ENCODE assay signal across 15 cellular contexts in the genomic region with DNA sequence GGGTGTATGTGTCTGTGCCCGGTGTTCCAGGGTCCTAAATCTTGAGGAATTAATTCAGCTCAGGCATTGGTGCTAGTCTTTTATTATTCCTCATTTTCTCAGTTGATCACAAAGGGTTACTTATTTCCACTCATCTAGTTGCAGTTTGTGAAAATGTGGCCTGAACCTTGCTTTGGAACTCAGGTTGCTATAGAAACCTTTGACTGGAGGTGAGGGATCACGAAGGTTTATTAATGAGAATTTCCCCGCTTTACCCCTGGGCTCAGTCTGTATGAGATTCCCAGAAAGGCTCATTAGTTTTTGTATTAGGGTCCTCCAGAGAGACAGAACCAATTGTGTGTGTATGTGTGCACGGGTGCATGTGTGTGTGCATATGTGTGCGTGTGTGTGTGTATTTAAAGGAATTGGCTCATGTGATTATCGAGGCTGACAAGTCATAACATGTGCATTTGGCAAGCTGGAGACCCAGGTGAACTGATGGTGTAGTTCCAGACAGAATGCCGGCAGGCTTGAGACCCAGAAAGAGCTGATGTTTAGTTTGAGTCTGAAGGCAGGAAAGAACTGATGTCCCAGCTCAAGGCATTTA.
"Had no signal": no experiment of that assay in that cellular context is flagged by ENCODE, and none has a peak within 500 bp of the region (broad histone marks: within the 10 kb centered on the region; RNA-seq: fewer than 3 reads in every experiment).

No MANE protein-coding gene starts in this region.

- H3K4me3 Mint-ChIP-seq: activated CD4-positive, alpha-beta T cell treated with anti-CD3 and anti-CD28 coated beads, Interleukin-2, amount 10 ng/mL, durations not matched to agents 24 days and 14 days; T-helper 17 cell; WTC11 had no signal

- H3K4me1 ChIP-seq: left ventricle myocardium inferior, tibial nerve had no signal

- H3K4me3 ChIP-seq: heart right ventricle, left ventricle myocardium inferior, smooth muscle cell, tibial nerve had no signal

- ATAC-seq: activated naive CD4-positive, alpha-beta T cell treated with anti-CD3 and anti-CD28 coated beads, Interleukin-2, amount 50 U/mL, for 72 hours; heart right ventricle; T-helper 17 cell; WTC11 had no signal

- H3K9me3 ChIP-seq: heart right ventricle, left ventricle myocardium inferior, tibial nerve had no signal

- H3K27ac Mint-ChIP-seq: activated CD4-positive, alpha-beta T cell treated with anti-CD3 and anti-CD28 coated beads, Interleukin-2, amount 10 ng/mL, durations not matched to agents 24 days and 14 days; activated naive CD4-positive, alpha-beta T cell treated with anti-CD3 and anti-CD28 coated beads, Interleukin-2, amount 50 U/mL, for 72 hours; T-helper 17 cell; WTC11 had no signal

- H3K27me3 ChIP-seq: heart right ventricle, tibial nerve had no signal

- DNase-seq: activated CD4-positive, alpha-beta T cell treated with anti-CD3 and anti-CD28 coated beads, Interleukin-2, amount 10 ng/mL, durations not matched to agents 24 days and 14 days; activated CD8-positive, alpha-beta memory T cell treated with anti-CD3 and anti-CD28 coated beads for 24 hours; activated effector memory CD4-positive, alpha-beta T cell treated with anti-CD3 and anti-CD28 coated beads, Interleukin-2, amount 50 U/mL, for 16 hours; amniotic stem cell; heart right ventricle; islet precursor cell; left ventricle myocardium inferior; mesenchymal stem cell; posterior cingulate gyrus; right cardiac atrium; T-helper 17 cell had no signal

- H3K9me3 Mint-ChIP-seq: activated CD4-positive, alpha-beta T cell treated with anti-CD3 and anti-CD28 coated beads, Interleukin-2, amount 10 ng/mL, durations not matched to agents 24 days and 14 days; activated naive CD4-positive, alpha-beta T cell treated with anti-CD3 and anti-CD28 coated beads, Interleukin-2, amount 50 U/mL, for 72 hours; WTC11 had no signal

- H3K36me3 Mint-ChIP-seq: activated naive CD4-positive, alpha-beta T cell treated with anti-CD3 and anti-CD28 coated beads, Interleukin-2, amount 50 U/mL, for 72 hours; WTC11 had no signal

- H3K27me3 Mint-ChIP-seq: T-helper 17 cell had no signal

- H3K27ac ChIP-seq: heart right ventricle, left ventricle myocardium inferior, tibial nerve had no signal

- H3K4me2 ChIP-seq: smooth muscle cell had no signal

- H3K36me3 ChIP-seq: heart right ventricle, left ventricle myocardium inferior, tibial nerve had no signal
